9 cellular contexts compared by ENCODE assay signal in the genomic region with DNA sequence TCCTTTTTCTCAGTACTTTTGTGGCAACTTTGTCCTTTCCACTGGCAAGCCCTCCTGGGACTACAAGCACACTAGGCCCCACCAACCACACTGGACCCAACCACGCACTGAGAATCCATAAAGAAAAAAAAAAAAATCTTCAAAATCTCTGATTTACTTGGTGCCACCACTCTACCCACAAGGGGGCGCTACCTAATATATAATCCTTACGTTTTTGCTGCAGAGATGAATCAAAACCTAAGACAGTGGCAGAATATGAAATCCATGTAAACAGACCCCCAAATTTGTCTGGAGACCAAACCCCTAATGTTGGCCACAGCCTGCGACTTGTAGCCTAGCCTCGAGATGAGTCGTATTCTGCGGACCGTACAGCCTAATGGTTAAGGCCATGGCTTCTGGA.
DNase-seq lines count a peak whose midpoint lies in the region; ATAC-seq and TF ChIP-seq lines count a peak whose summit lies in the region.
"Had no signal": no experiment of that assay in that cellular context is flagged by ENCODE, and none has a peak within 500 bp of the region (broad histone marks: within the 10 kb centered on the region; RNA-seq: fewer than 3 reads in every experiment).

No MANE protein-coding gene starts in this region.

- H3K4me3 Mint-ChIP-seq in activated naive CD4-positive, alpha-beta T cell treated with anti-CD3 and anti-CD28 coated beads for 36 hours, result no peak overlapping the region
- H3K4me3 Mint-ChIP-seq: naive thymus-derived CD4-positive, alpha-beta T cell had no signal

- intact Hi-C loops in activated naive CD4-positive, alpha-beta T cell treated with anti-CD3 and anti-CD28 coated beads for 36 hours (cut with micrococcal nuclease), result loop anchor here (2.0 to 5.0 kb wide), 2 partner anchors 638 to 683 kb away; no protein-coding TSS in a partner anchor
- intact Hi-C loops in aorta (cut with DNase I), result no loop called here

- CTCF ChIA-PET in activated naive CD4-positive, alpha-beta T cell treated with anti-CD3 and anti-CD28 coated beads for 36 hours (lab: Charles Lee), result interaction anchor here (0.6 to 1.2 kb wide), 3 partner anchors 57 to 850 kb away, joined by 3 to 4 read pairs (median 3); no protein-coding TSS in a partner anchor

- in situ Hi-C loops in brain microvascular endothelial cell (cut with HindIII; ENCODE audit: low pct_ligation_motif_present, low sequenced_read_pairs), result no loop called here

- no peaks in the 10 kb centered on the region for H3K27me3 ChIP-seq in brain microvascular endothelial cell (replicated peaks)
- no peaks in the 10 kb centered on the region for H3K27me3 ChIP-seq in aorta (ENCODE audit: control insufficient read depth in 1 of 2, insufficient read depth in 2 of 2, low read length in 1 of 2)

- no peaks in the 10 kb centered on the region for H3K4me1 Mint-ChIP-seq in activated naive CD4-positive, alpha-beta T cell treated with anti-CD3 and anti-CD28 coated beads for 36 hours (ENCODE audit: low read depth)
- H3K4me1 Mint-ChIP-seq: naive thymus-derived CD4-positive, alpha-beta T cell had no signal

- no peaks in the 10 kb centered on the region for H3K9me3 Mint-ChIP-seq in activated naive CD4-positive, alpha-beta T cell treated with anti-CD3 and anti-CD28 coated beads for 36 hours
- H3K9me3 Mint-ChIP-seq: naive thymus-derived CD4-positive, alpha-beta T cell had no signal

- H3K27me3 Mint-ChIP-seq in activated naive CD4-positive, alpha-beta T cell treated with anti-CD3 and anti-CD28 coated beads for 36 hours (ENCODE audit: low read depth), result peaks cover 11% of the 10 kb centered on the region

- H3K36me3 Mint-ChIP-seq in activated naive CD4-positive, alpha-beta T cell treated with anti-CD3 and anti-CD28 coated beads for 36 hours (ENCODE audit: low read depth), result no peaks in the 10 kb centered on the region
- H3K36me3 Mint-ChIP-seq: naive thymus-derived CD4-positive, alpha-beta T cell had no signal

- no peak overlapping the region for H3K27ac Mint-ChIP-seq in activated naive CD4-positive, alpha-beta T cell treated with anti-CD3 and anti-CD28 coated beads for 36 hours
- H3K27ac Mint-ChIP-seq: naive thymus-derived CD4-positive, alpha-beta T cell had no signal

- H3K4me1 ChIP-seq in aorta (ENCODE audit: control insufficient read depth in 1 of 2, insufficient read depth in 2 of 2, low read length in 2 of 2), result no peaks in the 10 kb centered on the region

- H3K4me3 ChIP-seq in brain microvascular endothelial cell (ENCODE audit: low read depth, low read length) (no peak overlapping the region), aorta (ENCODE audit: low read length in 2 of 2) (no peak overlapping the region)

- peak; percentile 56 for TF ChIP-seq CTCF in brain microvascular endothelial cell (IDR thresholded peaks at IDR 0.05; ENCODE audit: low read depth, low read length, missing control alignments)

- no peak for ATAC-seq in aorta (ENCODE audit: low FRiP score)
- ATAC-seq: naive thymus-derived CD4-positive, alpha-beta T cell had no signal

- H3K36me3 ChIP-seq in brain microvascular endothelial cell (replicated peaks) (no peaks in the 10 kb centered on the region), aorta (ENCODE audit: control insufficient read depth in 1 of 2, insufficient read depth in 2 of 2, low read length in 1 of 2) (no peaks in the 10 kb centered on the region)

- WGBS in aorta, 2 donors, result 50 to 63% methylated on average over 8 of the region's 8 CpGs

- H3K9me3 ChIP-seq in aorta (ENCODE audit: control insufficient read depth, low read length), result no peaks in the 10 kb centered on the region

- DNase-seq in activated naive CD4-positive, alpha-beta T cell treated with anti-CD3 and anti-CD28 coated beads for 36 hours, result peak; percentile 37
- DNase-seq in activated naive CD4-positive, alpha-beta T cell (lab: John Stamatoyannopoulos, UW), result no peak
- DNase-seq in NCI-H1694 (lab: John Stamatoyannopoulos, UW) (peak; percentile 28), brain microvascular endothelial cell (peak; percentile 20), pons (ENCODE audit: low spot score) (peak; percentile 2), aorta (no peak), DMS79 (lab: John Stamatoyannopoulos, UW) (no peak)
- DNase-seq in NK-92 treated with Interleukin-12 subunit alpha and Interleukin-12 subunit beta, amount 100 ng/mL, for 24 hours (lab: John Stamatoyannopoulos, UW), result no peak

- no peak overlapping the region for H3K27ac ChIP-seq in brain microvascular endothelial cell
- H3K27ac ChIP-seq in aorta (ENCODE audit: low read depth in 1 of 2, low read length in 2 of 2), result no peak overlapping the region

Comparison
In these comparisons a context has a peak if more than half of its experiments do, and no peak if none do; other contexts are left out.
1. DNase-seq: peak in activated naive CD4-positive, alpha-beta T cell treated with anti-CD3 and anti-CD28 coated beads for 36 hours (single experiment), NCI-H1694 (single experiment), brain microvascular endothelial cell (single experiment) and pons (single experiment); none in activated naive CD4-positive, alpha-beta T cell (0 of 4), aorta (0 of 2), NK-92 treated with Interleukin-12 subunit alpha and Interleukin-12 subunit beta, amount 100 ng/mL, for 24 hours (single experiment) and DMS79 (single experiment).